In the genomic region with DNA sequence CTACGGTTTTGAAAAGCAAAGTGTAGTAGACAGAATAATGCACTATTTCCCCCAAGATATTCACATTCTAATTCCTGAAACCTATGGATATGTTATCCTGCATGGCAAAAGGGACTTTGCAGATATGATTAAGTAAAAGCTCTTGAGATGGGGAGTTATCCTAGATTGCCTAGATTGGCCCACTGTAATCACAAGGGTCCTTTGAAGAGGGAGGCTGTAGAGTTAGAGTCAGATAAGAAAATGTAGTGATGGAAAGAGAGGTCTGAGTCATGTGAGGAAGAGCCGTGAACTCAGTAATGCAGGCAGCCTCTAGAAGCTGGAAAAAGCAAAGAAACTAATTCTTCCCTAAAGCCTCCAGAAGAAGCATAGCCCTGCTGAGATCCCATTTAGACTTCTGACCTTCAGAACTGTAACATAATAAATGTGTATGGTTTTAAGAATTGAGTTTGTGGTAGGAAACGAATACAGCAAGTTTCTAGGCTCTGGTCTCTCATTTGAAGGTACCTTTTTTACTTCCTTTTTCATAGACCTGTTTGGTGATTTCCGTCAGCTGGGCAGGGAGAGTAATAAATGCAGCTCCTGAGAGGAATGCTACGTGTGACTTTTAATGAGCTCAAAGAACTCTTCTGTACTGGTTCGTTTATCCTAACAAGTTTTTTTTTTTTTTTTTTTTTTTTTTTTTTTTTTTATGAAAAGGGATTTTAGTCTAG, we compare ENCODE assay signal across 1 cellular context.
TF ChIP-seq lines count a peak whose summit lies in the region.

No MANE protein-coding gene starts in this region.

TF ChIP-seq in K562, 482 proteins besides CTCF, POLR2A, EP300 and RAD21 (continued from another document and continues in another):
- TF ChIP-seq ZNF764 (CRISPR knock-in tag; IDR thresholded peaks at IDR 0.05; ENCODE audit: low read depth) (no peak), SMAD4 (CRISPR knock-in tag; conservative IDR thresholded peaks at IDR 0.05) (no peak), PRPF4 (IDR thresholded peaks at IDR 0.05; ENCODE audit: insufficient read depth, low read depth, low read length, poor library complexity, severe bottlenecking) (no peak), CBX1 (IDR thresholded peaks at IDR 0.05; ENCODE audit: low read depth) (no peak), GTF2A2 (tag; IDR thresholded peaks at IDR 0.05) (no peak), TCF7L2 (IDR thresholded peaks at IDR 0.05; ENCODE audit: low read depth, low read length) (no peak), EZH2 (IDR thresholded peaks at IDR 0.05; ENCODE audit: borderline replicate concordance, low read depth, low read length) (no peak), ZFPM2 (CRISPR knock-in tag; IDR thresholded peaks at IDR 0.05) (0 out of 2 replicates have a peak, but pooled peaks have one; percentile 43), FOS (IDR thresholded peaks at IDR 0.05; ENCODE audit: extremely low read depth, insufficient read length) (no peak), BACH1 (tag; IDR thresholded peaks at IDR 0.05) (no peak), MIER1 (IDR thresholded peaks at IDR 0.05; ENCODE audit: low read depth) (no peak), LEF1 (IDR thresholded peaks at IDR 0.05) (no peak), CBX8 (IDR thresholded peaks at IDR 0.05; ENCODE audit: borderline replicate concordance, extremely low read depth, low read depth, low read length, poor library complexity, severe bottlenecking) (no peak), NR2C2 (CRISPR knock-in tag; IDR thresholded peaks at IDR 0.05) (no peak), NR2C2 (tag; IDR thresholded peaks at IDR 0.05) (no peak), ZNF695 (CRISPR knock-in tag; IDR thresholded peaks at IDR 0.05) (no peak), ZSCAN32 (CRISPR knock-in tag; IDR thresholded peaks at IDR 0.05) (no peak), KDM1A (IDR thresholded peaks at IDR 0.05) (peak in 1 of 2 experiments; percentile 65; a peak in 1 of 4 replicates), E2F3 (CRISPR knock-in tag; IDR thresholded peaks at IDR 0.05) (no peak), RAD51 (IDR thresholded peaks at IDR 0.05; ENCODE audit: borderline replicate concordance, low read depth) (peak; percentile 34; the same call in 1 of the 2 replicates), TGIF2 (CRISPR knock-in tag; IDR thresholded peaks at IDR 0.05) (no peak), CHD2 (IDR thresholded peaks at IDR 0.05; ENCODE audit: low read depth, low read length) (no peak), ZNF143 (CRISPR knock-in tag; IDR thresholded peaks at IDR 0.05) (no peak), ZEB2 (IDR thresholded peaks at IDR 0.05) (no peak), MECOM (CRISPR knock-in tag; IDR thresholded peaks at IDR 0.05) (no peak), U2AF1 (optimal IDR thresholded peaks at IDR 0.05; ENCODE audit: low read depth, low read length) (no peak), ZNF165 (CRISPR knock-in tag; IDR thresholded peaks at IDR 0.05; ENCODE audit: borderline replicate concordance) (no peak), ZNF23 (CRISPR knock-in tag; IDR thresholded peaks at IDR 0.05) (no peak), KDM4B (IDR thresholded peaks at IDR 0.05; ENCODE audit: borderline replicate concordance in 2 of 2, low read depth in 1 of 2) (no peak), RBM17 (IDR thresholded peaks at IDR 0.05; ENCODE audit: borderline replicate concordance, low read depth, low read length) (no peak), XRCC3 (IDR thresholded peaks at IDR 0.05) (no peak), EP400 (IDR thresholded peaks at IDR 0.05) (no peak), NCOR1 (IDR thresholded peaks at IDR 0.05) (peak; percentile 30; the same call in 1 of the 2 replicates), POLR3G (IDR thresholded peaks at IDR 0.05; ENCODE audit: extremely low read depth, insufficient read length, insufficient replicate concordance) (no peak), DIDO1 (tag; IDR thresholded peaks at IDR 0.05; ENCODE audit: low read depth) (no peak), NFIC (IDR thresholded peaks at IDR 0.05) (no peak), FOXK1 (CRISPR knock-in tag; IDR thresholded peaks at IDR 0.05; ENCODE audit: borderline replicate concordance) (no peak), ZNF717 (CRISPR knock-in tag; IDR thresholded peaks at IDR 0.05) (no peak), PML (IDR thresholded peaks at IDR 0.05; ENCODE audit: low read length) (0 out of 2 replicates have a peak, but pooled peaks have one; percentile 31), HNRNPLL (IDR thresholded peaks at IDR 0.05; ENCODE audit: low read depth, low read length, poor library complexity, severe bottlenecking) (no peak)
- TF ChIP-seq, protein P1, sequence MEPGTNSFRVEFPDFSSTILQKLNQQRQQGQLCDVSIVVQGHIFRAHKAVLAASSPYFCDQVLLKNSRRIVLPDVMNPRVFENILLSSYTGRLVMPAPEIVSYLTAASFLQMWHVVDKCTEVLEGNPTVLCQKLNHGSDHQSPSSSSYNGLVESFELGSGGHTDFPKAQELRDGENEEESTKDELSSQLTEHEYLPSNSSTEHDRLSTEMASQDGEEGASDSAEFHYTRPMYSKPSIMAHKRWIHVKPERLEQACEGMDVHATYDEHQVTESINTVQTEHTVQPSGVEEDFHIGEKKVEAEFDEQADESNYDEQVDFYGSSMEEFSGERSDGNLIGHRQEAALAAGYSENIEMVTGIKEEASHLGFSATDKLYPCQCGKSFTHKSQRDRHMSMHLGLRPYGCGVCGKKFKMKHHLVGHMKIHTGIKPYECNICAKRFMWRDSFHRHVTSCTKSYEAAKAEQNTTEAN (CRISPR knock-in tag; IDR thresholded peaks at IDR 0.05) = no peak
- TF ChIP-seq, protein P2, sequence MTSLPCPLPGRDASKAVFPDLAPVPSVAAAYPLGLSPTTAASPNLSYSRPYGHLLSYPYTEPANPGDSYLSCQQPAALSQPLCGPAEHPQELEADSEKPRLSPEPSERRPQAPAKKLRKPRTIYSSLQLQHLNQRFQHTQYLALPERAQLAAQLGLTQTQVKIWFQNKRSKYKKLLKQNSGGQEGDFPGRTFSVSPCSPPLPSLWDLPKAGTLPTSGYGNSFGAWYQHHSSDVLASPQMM (CRISPR knock-in tag; IDR thresholded peaks at IDR 0.05) = no peak
- TF ChIP-seq, protein P3, sequence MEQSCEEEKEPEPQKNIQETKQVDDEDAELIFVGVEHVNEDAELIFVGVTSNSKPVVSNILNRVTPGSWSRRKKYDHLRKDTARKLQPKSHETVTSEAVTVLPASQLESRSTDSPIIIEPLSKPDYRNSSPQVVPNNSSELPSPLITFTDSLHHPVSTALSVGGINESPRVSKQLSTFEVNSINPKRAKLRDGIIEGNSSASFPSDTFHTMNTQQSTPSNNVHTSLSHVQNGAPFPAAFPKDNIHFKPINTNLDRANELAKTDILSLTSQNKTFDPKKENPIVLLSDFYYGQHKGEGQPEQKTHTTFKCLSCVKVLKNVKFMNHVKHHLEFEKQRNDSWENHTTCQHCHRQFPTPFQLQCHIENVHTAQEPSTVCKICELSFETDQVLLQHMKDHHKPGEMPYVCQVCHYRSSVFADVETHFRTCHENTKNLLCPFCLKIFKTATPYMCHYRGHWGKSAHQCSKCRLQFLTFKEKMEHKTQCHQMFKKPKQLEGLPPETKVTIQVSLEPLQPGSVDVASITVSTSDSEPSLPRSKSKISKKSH (CRISPR knock-in tag; IDR thresholded peaks at IDR 0.05) = no peak
- TF ChIP-seq, protein P4, sequence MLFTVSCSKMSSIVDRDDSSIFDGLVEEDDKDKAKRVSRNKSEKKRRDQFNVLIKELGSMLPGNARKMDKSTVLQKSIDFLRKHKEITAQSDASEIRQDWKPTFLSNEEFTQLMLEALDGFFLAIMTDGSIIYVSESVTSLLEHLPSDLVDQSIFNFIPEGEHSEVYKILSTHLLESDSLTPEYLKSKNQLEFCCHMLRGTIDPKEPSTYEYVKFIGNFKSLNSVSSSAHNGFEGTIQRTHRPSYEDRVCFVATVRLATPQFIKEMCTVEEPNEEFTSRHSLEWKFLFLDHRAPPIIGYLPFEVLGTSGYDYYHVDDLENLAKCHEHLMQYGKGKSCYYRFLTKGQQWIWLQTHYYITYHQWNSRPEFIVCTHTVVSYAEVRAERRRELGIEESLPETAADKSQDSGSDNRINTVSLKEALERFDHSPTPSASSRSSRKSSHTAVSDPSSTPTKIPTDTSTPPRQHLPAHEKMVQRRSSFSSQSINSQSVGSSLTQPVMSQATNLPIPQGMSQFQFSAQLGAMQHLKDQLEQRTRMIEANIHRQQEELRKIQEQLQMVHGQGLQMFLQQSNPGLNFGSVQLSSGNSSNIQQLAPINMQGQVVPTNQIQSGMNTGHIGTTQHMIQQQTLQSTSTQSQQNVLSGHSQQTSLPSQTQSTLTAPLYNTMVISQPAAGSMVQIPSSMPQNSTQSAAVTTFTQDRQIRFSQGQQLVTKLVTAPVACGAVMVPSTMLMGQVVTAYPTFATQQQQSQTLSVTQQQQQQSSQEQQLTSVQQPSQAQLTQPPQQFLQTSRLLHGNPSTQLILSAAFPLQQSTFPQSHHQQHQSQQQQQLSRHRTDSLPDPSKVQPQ (CRISPR knock-in tag; IDR thresholded peaks at IDR 0.05; ENCODE audit: borderline replicate concordance) = no peak
- TF ChIP-seq, protein P5, sequence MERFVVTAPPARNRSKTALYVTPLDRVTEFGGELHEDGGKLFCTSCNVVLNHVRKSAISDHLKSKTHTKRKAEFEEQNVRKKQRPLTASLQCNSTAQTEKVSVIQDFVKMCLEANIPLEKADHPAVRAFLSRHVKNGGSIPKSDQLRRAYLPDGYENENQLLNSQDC (CRISPR knock-in tag; IDR thresholded peaks at IDR 0.05) = no peak
- TF ChIP-seq, protein P6, sequence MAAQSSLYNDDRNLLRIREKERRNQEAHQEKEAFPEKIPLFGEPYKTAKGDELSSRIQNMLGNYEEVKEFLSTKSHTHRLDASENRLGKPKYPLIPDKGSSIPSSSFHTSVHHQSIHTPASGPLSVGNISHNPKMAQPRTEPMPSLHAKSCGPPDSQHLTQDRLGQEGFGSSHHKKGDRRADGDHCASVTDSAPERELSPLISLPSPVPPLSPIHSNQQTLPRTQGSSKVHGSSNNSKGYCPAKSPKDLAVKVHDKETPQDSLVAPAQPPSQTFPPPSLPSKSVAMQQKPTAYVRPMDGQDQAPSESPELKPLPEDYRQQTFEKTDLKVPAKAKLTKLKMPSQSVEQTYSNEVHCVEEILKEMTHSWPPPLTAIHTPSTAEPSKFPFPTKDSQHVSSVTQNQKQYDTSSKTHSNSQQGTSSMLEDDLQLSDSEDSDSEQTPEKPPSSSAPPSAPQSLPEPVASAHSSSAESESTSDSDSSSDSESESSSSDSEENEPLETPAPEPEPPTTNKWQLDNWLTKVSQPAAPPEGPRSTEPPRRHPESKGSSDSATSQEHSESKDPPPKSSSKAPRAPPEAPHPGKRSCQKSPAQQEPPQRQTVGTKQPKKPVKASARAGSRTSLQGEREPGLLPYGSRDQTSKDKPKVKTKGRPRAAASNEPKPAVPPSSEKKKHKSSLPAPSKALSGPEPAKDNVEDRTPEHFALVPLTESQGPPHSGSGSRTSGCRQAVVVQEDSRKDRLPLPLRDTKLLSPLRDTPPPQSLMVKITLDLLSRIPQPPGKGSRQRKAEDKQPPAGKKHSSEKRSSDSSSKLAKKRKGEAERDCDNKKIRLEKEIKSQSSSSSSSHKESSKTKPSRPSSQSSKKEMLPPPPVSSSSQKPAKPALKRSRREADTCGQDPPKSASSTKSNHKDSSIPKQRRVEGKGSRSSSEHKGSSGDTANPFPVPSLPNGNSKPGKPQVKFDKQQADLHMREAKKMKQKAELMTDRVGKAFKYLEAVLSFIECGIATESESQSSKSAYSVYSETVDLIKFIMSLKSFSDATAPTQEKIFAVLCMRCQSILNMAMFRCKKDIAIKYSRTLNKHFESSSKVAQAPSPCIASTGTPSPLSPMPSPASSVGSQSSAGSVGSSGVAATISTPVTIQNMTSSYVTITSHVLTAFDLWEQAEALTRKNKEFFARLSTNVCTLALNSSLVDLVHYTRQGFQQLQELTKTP (IDR thresholded peaks at IDR 0.05; ENCODE audit: low read depth in 1 of 2, partially characterized antibody in 2 of 2) = peak in 1 of 2 experiments; percentile 19
- TF ChIP-seq, protein P7, sequence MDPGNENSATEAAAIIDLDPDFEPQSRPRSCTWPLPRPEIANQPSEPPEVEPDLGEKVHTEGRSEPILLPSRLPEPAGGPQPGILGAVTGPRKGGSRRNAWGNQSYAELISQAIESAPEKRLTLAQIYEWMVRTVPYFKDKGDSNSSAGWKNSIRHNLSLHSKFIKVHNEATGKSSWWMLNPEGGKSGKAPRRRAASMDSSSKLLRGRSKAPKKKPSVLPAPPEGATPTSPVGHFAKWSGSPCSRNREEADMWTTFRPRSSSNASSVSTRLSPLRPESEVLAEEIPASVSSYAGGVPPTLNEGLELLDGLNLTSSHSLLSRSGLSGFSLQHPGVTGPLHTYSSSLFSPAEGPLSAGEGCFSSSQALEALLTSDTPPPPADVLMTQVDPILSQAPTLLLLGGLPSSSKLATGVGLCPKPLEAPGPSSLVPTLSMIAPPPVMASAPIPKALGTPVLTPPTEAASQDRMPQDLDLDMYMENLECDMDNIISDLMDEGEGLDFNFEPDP (CRISPR knock-in tag; IDR thresholded peaks at IDR 0.05) = no peak
- TF ChIP-seq, protein P8, sequence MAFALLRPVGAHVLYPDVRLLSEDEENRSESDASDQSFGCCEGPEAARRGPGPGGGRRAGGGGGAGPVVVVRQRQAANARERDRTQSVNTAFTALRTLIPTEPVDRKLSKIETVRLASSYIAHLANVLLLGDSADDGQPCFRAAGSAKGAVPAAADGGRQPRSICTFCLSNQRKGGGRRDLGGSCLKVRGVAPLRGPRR (CRISPR knock-in tag; IDR thresholded peaks at IDR 0.05) = no peak
- TF ChIP-seq, protein P9, sequence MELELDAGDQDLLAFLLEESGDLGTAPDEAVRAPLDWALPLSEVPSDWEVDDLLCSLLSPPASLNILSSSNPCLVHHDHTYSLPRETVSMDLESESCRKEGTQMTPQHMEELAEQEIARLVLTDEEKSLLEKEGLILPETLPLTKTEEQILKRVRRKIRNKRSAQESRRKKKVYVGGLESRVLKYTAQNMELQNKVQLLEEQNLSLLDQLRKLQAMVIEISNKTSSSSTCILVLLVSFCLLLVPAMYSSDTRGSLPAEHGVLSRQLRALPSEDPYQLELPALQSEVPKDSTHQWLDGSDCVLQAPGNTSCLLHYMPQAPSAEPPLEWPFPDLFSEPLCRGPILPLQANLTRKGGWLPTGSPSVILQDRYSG (tag; conservative IDR thresholded peaks at IDR 0.05; ENCODE audit: low read depth) = no peak
- TF ChIP-seq, protein P10, sequence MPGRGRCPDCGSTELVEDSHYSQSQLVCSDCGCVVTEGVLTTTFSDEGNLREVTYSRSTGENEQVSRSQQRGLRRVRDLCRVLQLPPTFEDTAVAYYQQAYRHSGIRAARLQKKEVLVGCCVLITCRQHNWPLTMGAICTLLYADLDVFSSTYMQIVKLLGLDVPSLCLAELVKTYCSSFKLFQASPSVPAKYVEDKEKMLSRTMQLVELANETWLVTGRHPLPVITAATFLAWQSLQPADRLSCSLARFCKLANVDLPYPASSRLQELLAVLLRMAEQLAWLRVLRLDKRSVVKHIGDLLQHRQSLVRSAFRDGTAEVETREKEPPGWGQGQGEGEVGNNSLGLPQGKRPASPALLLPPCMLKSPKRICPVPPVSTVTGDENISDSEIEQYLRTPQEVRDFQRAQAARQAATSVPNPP (IDR thresholded peaks at IDR 0.05; ENCODE audit: borderline replicate concordance, insufficient read depth, insufficient read length) = no peak
